In the genomic region with DNA sequence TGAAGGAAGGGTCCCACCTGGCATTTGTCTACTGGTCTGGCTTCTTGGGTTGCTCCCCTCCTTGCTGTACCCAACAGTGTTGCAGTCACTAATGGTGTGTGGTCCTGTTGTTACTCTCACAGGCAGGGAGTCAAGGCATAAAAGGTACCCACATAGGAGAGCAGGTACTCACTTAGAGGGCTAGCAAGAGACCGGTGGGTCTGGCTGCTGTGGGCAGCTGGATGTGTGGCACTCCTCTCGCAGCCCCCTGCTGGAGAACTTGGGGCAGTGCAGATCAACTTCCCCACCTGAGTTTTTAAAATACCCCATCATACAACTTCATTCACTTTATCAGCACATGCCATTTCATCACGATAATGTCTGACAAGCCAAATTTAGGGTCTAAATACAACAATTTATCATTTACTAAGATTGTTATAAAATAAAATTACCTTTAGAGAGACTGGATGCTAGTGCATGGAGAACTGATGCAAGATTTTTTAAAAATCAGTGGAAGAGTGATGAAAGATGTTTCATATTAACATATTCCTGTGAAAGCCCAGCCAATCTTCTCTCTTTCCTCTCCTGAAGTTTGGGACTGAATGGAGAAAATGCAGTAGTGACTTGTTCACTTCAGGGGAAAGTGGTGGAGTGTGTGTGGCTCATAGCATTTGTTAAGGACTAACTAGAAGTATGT, we compare ENCODE assay signal across 8 cellular contexts. TPM values are rescaled to one million over a fixed set of nuclear protein-coding genes. Genes with fewer than 3 reads are reported as not detected.
DNase-seq lines count a peak whose midpoint lies in the region; ATAC-seq and TF ChIP-seq lines count a peak whose summit lies in the region.

No MANE protein-coding gene starts in this region.

- TF ChIP-seq CTCF in HFF-Myc (IDR thresholded peaks at IDR 0.05; ENCODE audit: low read depth, low read length, missing control alignments) = peak; percentile 92
- TF ChIP-seq CTCF in fibroblast of the aortic adventitia (IDR thresholded peaks at IDR 0.05; ENCODE audit: insufficient read depth, low read length) = peak; percentile 95
- TF ChIP-seq CTCF in osteoblast (IDR thresholded peaks at IDR 0.05; ENCODE audit: extremely low read depth, low read depth, low read length) = peak; percentile 87

- in situ Hi-C loops in G401 (cut with HindIII; ENCODE audit: low sequenced_read_pairs) = loop anchor here (25.0 kb wide), 1 partner anchor 115 kb away; no protein-coding TSS in a partner anchor

- no peak overlapping the region for H3K4me3 ChIP-seq in HFF-Myc (replicated peaks; ENCODE audit: low read depth, low read length)
- H3K4me3 ChIP-seq in fibroblast of the aortic adventitia (ENCODE audit: low read depth, low read length) = no peak overlapping the region
- H3K4me3 ChIP-seq in osteoblast (ENCODE audit: insufficient read depth, low read length) = no peak overlapping the region

- no peak for ATAC-seq in GM18858 (IDR thresholded peaks at IDR 0.05; ENCODE audit: unreplicated experiment)

- no peaks in the 10 kb centered on the region for H4K20me1 ChIP-seq in osteoblast (ENCODE audit: insufficient read depth, low read length)

- H3K27ac ChIP-seq in osteoblast (ENCODE audit: low read depth, low read length) = no peak overlapping the region

- H2AFZ ChIP-seq in osteoblast (ENCODE audit: low read length) = no peak overlapping the region

- H3K79me2 ChIP-seq in osteoblast (ENCODE audit: insufficient read depth, low read length) = no peaks in the 10 kb centered on the region

- no peaks in the 10 kb centered on the region for H3K36me3 ChIP-seq in osteoblast (ENCODE audit: insufficient read depth, low read length)

- no peak overlapping the region for H3K4me2 ChIP-seq in osteoblast (ENCODE audit: insufficient read depth, low read length)

- H3K9me3 ChIP-seq in osteoblast (ENCODE audit: low read depth, low read length) = no peaks in the 10 kb centered on the region

- peaks cover 5% of the 10 kb centered on the region for H3K4me1 ChIP-seq in osteoblast (ENCODE audit: insufficient read depth, low read length)

- DNase-seq in G401 (ENCODE audit: low spot score) (peak; percentile 37), HFF-Myc (ENCODE audit: extremely low read depth, low read depth) (peak; percentile 6), NCI-H774 (lab: John Stamatoyannopoulos, UW) (peak; percentile 49), fibroblast of the aortic adventitia (ENCODE audit: low read depth) (peak; percentile 62), osteoblast (ENCODE audit: insufficient read length, low spot score, missing footprints) (peak; percentile 92), GF-D8 (lab: John Stamatoyannopoulos, UW) (no peak)
- DNase-seq in activated T-cell treated with anti-CD3 and anti-CD28 coated beads, Interleukin-2, amount 50 U/mL, for 1 hour = peak; percentile 60

- H3K27me3 ChIP-seq in osteoblast (ENCODE audit: insufficient read depth, low read length) = no peaks in the 10 kb centered on the region

RNA-seq across cellular contexts. Expression of gene ACP6, which starts 42.8 kb away (rescaled TPM):
- 25.2 and 25.4 TPM in 2 replicates for total RNA-seq in G401 (2014; rRNA removed; shearing (Covaris generic))
- 2.9 and 3.5 TPM in 2 replicates for total RNA-seq in fibroblast of the aortic adventitia (ENCODE audit: low replicate concordance)
- total RNA-seq in osteoblast = 6.9 and 9.1 TPM in 2 replicates
